Comparison of ENCODE assay signal across 8 cellular contexts in genomic region chr1:154420172-154420571, GRCh38. TPM values are rescaled to one million over a fixed set of nuclear protein-coding genes. Genes with fewer than 3 reads are reported as not detected.
A peak's percentile ranks its signal among the peaks of the same experiment; 100 is the strongest.
DNase-seq lines count a peak whose midpoint lies in the region; ATAC-seq and TF ChIP-seq lines count a peak whose summit lies in the region.

No MANE protein-coding gene starts in this region.

- no peak overlapping the region for H3K27ac Mint-ChIP-seq in activated T-helper 2 cell treated with anti-CD3 and anti-CD28 coated beads, Interferon-gamma antibody, Interleukin-2, Interleukin-4, amounts not matched to agents 10 μg/mL and 5 μg/mL and 100 μg/mL, durations not matched to agents 14 hours and 24 hours and 36 hours

- H3K4me1 ChIP-seq in mammary epithelial cell (ENCODE audit: insufficient read depth, low read length) (peaks cover 60% of the 10 kb centered on the region), right lobe of liver (peaks cover 0 to 88% (median 46%) of the 10 kb centered on the region in 4 donors)

- H3K9me3 ChIP-seq in mammary epithelial cell (replicated peaks; ENCODE audit: insufficient read depth, low read length) (no peaks in the 10 kb centered on the region), right lobe of liver (no peaks in the 10 kb centered on the region)

- H2AFZ ChIP-seq in mammary epithelial cell (ENCODE audit: low read depth, low read length): no peak overlapping the region

- WGBS in mammary epithelial cell (ENCODE audit: low coverage, missing lambda C conversion rate): 45% methylated on average over 4 of the region's 5 CpGs
- WGBS in right lobe of liver (ENCODE audit: insufficient coverage, low coverage, low lambda C conversion rate, missing lambda C conversion rate): 10% methylated on average over 5 of the region's 5 CpGs

- peaks cover 24% of the 10 kb centered on the region for H3K4me1 Mint-ChIP-seq in activated T-helper 2 cell treated with anti-CD3 and anti-CD28 coated beads, Interferon-gamma antibody, Interleukin-2, Interleukin-4, amounts not matched to agents 10 μg/mL and 5 μg/mL and 100 μg/mL, durations not matched to agents 14 hours and 24 hours and 36 hours (ENCODE audit: low read depth)

- H4K20me1 ChIP-seq in mammary epithelial cell (ENCODE audit: insufficient read depth, low read length): no peaks in the 10 kb centered on the region

- H3K9me3 Mint-ChIP-seq in activated T-helper 2 cell treated with anti-CD3 and anti-CD28 coated beads, Interferon-gamma antibody, Interleukin-2, Interleukin-4, amounts not matched to agents 10 μg/mL and 5 μg/mL and 100 μg/mL, durations not matched to agents 14 hours and 24 hours and 36 hours: no peaks in the 10 kb centered on the region

- H3K27ac ChIP-seq in 22Rv1: peak overlapping the region; percentile 71
- H3K27ac ChIP-seq in mammary epithelial cell (ENCODE audit: insufficient read depth, low read depth, low read length): peak overlapping the region; percentile 79
- peak overlapping the region; percentile 94 to 98 (median 94) for H3K27ac ChIP-seq in right lobe of liver

- H3K9ac ChIP-seq in mammary epithelial cell (ENCODE audit: insufficient read depth, low read length): peak overlapping the region; percentile 68

- peak; percentile 67 for ATAC-seq in GM21786 (IDR thresholded peaks at IDR 0.05; ENCODE audit: unreplicated experiment)
- peak; percentile 42 to 61 (median 54) for ATAC-seq in right lobe of liver
- no peak for ATAC-seq in GM18505 (IDR thresholded peaks at IDR 0.05; ENCODE audit: unreplicated experiment)

- H3K27me3 Mint-ChIP-seq in activated T-helper 2 cell treated with anti-CD3 and anti-CD28 coated beads, Interferon-gamma antibody, Interleukin-2, Interleukin-4, amounts not matched to agents 10 μg/mL and 5 μg/mL and 100 μg/mL, durations not matched to agents 14 hours and 24 hours and 36 hours (ENCODE audit: low read depth): no peaks in the 10 kb centered on the region

- H3K4me2 ChIP-seq in mammary epithelial cell (ENCODE audit: insufficient read depth, low read depth, low read length): peak overlapping the region; percentile 38

- dilution Hi-C loops in mammary epithelial cell (cut with HindIII; ENCODE audit: low sequenced_read_pairs): no loop called here

- H3K36me3 Mint-ChIP-seq in activated T-helper 2 cell treated with anti-CD3 and anti-CD28 coated beads, Interferon-gamma antibody, Interleukin-2, Interleukin-4, amounts not matched to agents 10 μg/mL and 5 μg/mL and 100 μg/mL, durations not matched to agents 14 hours and 24 hours and 36 hours (ENCODE audit: low read depth): no peaks in the 10 kb centered on the region

- no TSS peak for BruUV-seq in mammary epithelial cell (replicated peaks; lab: Mats Ljungman, UMichigan)

- H3K4me3 Mint-ChIP-seq in activated T-helper 2 cell treated with anti-CD3 and anti-CD28 coated beads, Interferon-gamma antibody, Interleukin-2, Interleukin-4, amounts not matched to agents 10 μg/mL and 5 μg/mL and 100 μg/mL, durations not matched to agents 14 hours and 24 hours and 36 hours (ENCODE audit: low read depth): no peak overlapping the region

- CTCF ChIA-PET in mammary epithelial cell (lab: Charles Lee; ENCODE audit: low non-redundant PET): no interaction called here

- intact Hi-C loops in mammary epithelial cell (cut with micrococcal nuclease) (no loop called here), right lobe of liver (cut with DNase I) (no loop called here)
- intact Hi-C loops in activated T-helper 2 cell treated with anti-CD3 and anti-CD28 coated beads, Interferon-gamma antibody, Interleukin-2, Interleukin-4, amounts not matched to agents 10 μg/mL and 5 μg/mL and 100 μg/mL, durations not matched to agents 14 hours and 24 hours and 36 hours (cut with micrococcal nuclease): no loop called here

- in situ Hi-C loops in mammary epithelial cell (cut with MboI; ENCODE audit: low sequenced_read_pairs in 2 of 2): no loop called here

- peaks cover 33% of the 10 kb centered on the region for H3K79me2 ChIP-seq in mammary epithelial cell (ENCODE audit: insufficient read depth, low read length)

- TF ChIP-seq CTCF in 22Rv1 (IDR thresholded peaks at IDR 0.05): no peak
- TF ChIP-seq CTCF in mammary epithelial cell (conservative IDR thresholded peaks at IDR 0.05 in 1 of 2, IDR thresholded peaks at IDR 0.05 in 1 of 2; ENCODE audit: extremely low read depth in 1 of 2, insufficient read depth in 1 of 2, low read depth in 1 of 2, low read length in 2 of 2): no peak
- no peak for TF ChIP-seq CTCF in right lobe of liver (IDR thresholded peaks at IDR 0.05)

- peak; percentile 56 for DNase-seq in T follicular helper cell (ENCODE audit: low read depth)
- peak; percentile 71 for DNase-seq in mammary epithelial cell
- peak; percentile 86 to 89 (median 88) for DNase-seq in right lobe of liver
- peak; percentile 47 for DNase-seq in stimulated activated naive CD4-positive, alpha-beta T cell treated with Interleukin-2 at 50 U/mL for 16 hours (lab: John Stamatoyannopoulos, UW)
- DNase-seq in activated T-helper 2 cell treated with anti-CD3 and anti-CD28 coated beads, Interferon-gamma antibody, Interleukin-2, Interleukin-4, amounts not matched to agents 10 μg/mL and 5 μg/mL and 100 μg/mL, durations not matched to agents 14 hours and 24 hours and 36 hours (ENCODE audit: low spot score): no peak

- no peaks in the 10 kb centered on the region for H3K36me3 ChIP-seq in mammary epithelial cell (ENCODE audit: insufficient read depth, low read length)
- H3K36me3 ChIP-seq in right lobe of liver: peaks cover 0 to 11% (median 3%) of the 10 kb centered on the region in 4 donors

- H3K4me3 ChIP-seq in mammary epithelial cell (replicated peaks in 1 of 3; ENCODE audit: insufficient read depth in 1 of 3, low read depth in 2 of 3, low read length in 3 of 3) (no peak overlapping the region), right lobe of liver (peak overlapping the region in 2 of 3 donors; percentile 17 to 33)

- H3K27me3 ChIP-seq in mammary epithelial cell (ENCODE audit: insufficient read depth, low read length): no peaks in the 10 kb centered on the region
- H3K27me3 ChIP-seq in right lobe of liver: no peaks in the 10 kb centered on the region

- TF ChIP-seq POLR2A in right lobe of liver (IDR thresholded peaks at IDR 0.05) (no peak), GM18505 (IDR thresholded peaks at IDR 0.05; ENCODE audit: borderline replicate concordance, extremely low read depth, insufficient read depth, insufficient read length) (no peak)

RNA-seq across cellular contexts. Expression of gene IL6R, which starts 15.0 kb away (rescaled TPM):
- 10 to 100 TPM; 11.4 to 28.7 TPM for total RNA-seq in mammary epithelial cell
- 25.0 TPM for polyA plus RNA-seq in mammary epithelial cell
- polyA minus RNA-seq in mammary epithelial cell: 6.9 TPM
- total RNA-seq in right lobe of liver: 100 to 1,000 TPM in 2 of 6 experiments, 10 to 100 TPM in 4; 32.2 to 145 (median 68.2) TPM
- total RNA-seq in activated T-helper 2 cell treated with anti-CD3 and anti-CD28 coated beads, Interferon-gamma antibody, Interleukin-2, Interleukin-4, amounts not matched to agents 10 μg/mL and 5 μg/mL and 100 μg/mL, durations not matched to agents 14 hours and 24 hours and 36 hours: 1.6 and 2.2 TPM in 2 replicates

Comparison
In these comparisons a context has a peak if more than half of its experiments do, and no peak if none do; other contexts are left out.
1. H3K4me3 ChIP-seq: peak in right lobe of liver (2 of 3); none in mammary epithelial cell (0 of 3).
2. Peak in every context shown above with its lines, with median percentiles within 50 percentile points of each other: H3K27ac ChIP-seq.